ENCODE assay signal across 1 cellular context in the genomic region with DNA sequence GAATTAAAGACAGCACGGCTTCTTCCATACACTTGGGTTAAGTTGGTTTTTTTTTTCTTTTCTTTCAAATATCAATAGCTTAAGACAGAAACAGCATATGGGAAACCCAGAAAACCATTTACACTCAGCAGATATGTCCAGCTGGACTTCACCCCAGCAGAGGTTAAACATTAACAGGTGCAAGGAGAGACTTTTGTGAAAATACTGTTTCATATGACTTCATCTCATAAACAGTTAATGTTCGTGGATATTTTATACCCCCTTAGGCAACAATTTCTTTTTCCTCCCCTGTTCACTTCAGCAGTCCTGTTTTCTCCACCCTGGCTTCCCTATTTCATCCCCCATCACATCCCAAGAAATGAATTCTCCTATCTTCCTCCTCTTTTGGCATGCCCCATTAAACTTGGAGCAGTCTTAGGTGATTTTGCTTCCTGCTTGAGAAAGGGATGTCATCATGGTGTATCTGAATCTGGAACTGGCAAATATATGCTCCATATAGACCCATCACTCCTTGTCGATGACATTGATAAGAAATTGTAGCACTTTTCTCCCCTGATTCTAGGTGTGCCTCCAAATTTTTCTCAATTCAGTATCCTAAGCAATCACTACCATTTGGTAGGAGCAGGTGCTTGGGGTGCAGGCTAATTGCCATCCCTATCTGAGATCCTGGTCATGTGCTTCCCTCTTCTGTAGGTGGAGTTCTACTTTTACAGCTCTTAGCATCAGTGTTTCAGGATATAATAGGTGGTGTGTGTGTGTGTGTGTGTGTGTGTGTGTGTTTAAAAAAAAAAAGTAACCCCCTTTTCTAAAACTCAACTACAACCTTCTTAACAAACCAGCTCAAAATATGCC.
TF ChIP-seq lines count a peak whose summit lies in the region.

No MANE protein-coding gene starts in this region.

TF ChIP-seq in A549, 52 proteins besides CTCF, POLR2A, EP300 and RAD21 (continued from another document):
- TF ChIP-seq REST (IDR thresholded peaks at IDR 0.05) (no peak), POLR2AphosphoS2 (conservative IDR thresholded peaks at IDR 0.05; ENCODE audit: low read length) (no peak), MAFK (IDR thresholded peaks at IDR 0.05; ENCODE audit: partially characterized antibody) (no peak), JUNB (IDR thresholded peaks at IDR 0.05) (no peak), NFE2L2 (conservative IDR thresholded peaks at IDR 0.05; ENCODE audit: low read length) (no peak), FOSL2 (IDR thresholded peaks at IDR 0.05) (no peak), FOSL2 (CRISPR knock-in tag; IDR thresholded peaks at IDR 0.05) (no peak)
